Comparison of ENCODE assay signal across 1 cellular context in the genomic region with DNA sequence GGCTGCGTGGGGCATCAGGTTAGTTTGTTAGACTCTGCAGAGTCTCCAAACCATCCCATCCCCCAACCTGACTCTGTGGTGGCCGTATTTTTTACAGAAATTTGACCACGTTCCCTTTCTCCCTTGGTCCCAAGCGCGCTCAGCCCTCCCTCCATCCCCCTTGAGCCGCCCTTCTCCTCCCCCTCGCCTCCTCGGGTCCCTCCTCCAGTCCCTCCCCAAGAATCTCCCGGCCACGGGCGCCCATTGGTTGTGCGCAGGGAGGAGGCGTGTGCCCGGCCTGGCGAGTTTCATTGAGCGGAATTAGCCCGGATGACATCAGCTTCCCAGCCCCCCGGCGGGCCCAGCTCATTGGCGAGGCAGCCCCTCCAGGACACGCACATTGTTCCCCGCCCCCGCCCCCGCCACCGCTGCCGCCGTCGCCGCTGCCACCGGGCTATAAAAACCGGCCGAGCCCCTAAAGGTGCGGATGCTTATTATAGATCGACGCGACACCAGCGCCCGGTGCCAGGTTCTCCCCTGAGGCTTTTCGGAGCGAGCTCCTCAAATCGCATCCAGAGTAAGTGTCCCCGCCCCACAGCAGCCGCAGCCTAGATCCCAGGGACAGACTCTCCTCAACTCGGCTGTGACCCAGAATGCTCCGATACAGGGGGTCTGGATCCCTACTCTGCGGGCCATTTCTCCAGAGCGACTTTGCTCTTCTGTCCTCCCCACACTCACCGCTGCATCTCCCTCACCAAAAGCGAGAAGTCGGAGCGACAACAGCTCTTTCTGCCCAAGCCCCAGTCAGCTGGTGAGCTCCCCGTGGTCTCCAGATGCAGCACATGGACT.
TF ChIP-seq lines count a peak whose summit lies in the region.

A gene (plus strand): TSS at position 465 of the 828 bp plus-strand sequence. CDS start 928 bp downstream, outside the sequence.

TF ChIP-seq in H1, 55 proteins besides CTCF, POLR2A, EP300 and RAD21 (continued from another document):
- TF ChIP-seq POLR2AphosphoS5 (IDR thresholded peaks at IDR 0.05; ENCODE audit: low read depth, low read length), result no peak
- TF ChIP-seq JUND (IDR thresholded peaks at IDR 0.05; ENCODE audit: low read length), result peak; percentile 72
- peak; percentile 47; the same call in 1 of the 2 replicates for TF ChIP-seq KDM1A (IDR thresholded peaks at IDR 0.05; ENCODE audit: borderline replicate concordance, low read length)
- 0 out of 2 replicates have a peak, but pooled peaks have one; percentile 22 for TF ChIP-seq PHF8 (conservative IDR thresholded peaks at IDR 0.05; ENCODE audit: low read depth, low read length)
- TF ChIP-seq RXRA (IDR thresholded peaks at IDR 0.05; ENCODE audit: insufficient read depth, low read depth, low read length), result no peak
- peak; percentile 30; the same call in 1 of the 2 replicates for TF ChIP-seq CREB1 (IDR thresholded peaks at IDR 0.05)
- peak; percentile 33; the same call in 1 of the 2 replicates for TF ChIP-seq NRF1 (IDR thresholded peaks at IDR 0.05; ENCODE audit: low read depth, low read length)
- TF ChIP-seq, protein P1, sequence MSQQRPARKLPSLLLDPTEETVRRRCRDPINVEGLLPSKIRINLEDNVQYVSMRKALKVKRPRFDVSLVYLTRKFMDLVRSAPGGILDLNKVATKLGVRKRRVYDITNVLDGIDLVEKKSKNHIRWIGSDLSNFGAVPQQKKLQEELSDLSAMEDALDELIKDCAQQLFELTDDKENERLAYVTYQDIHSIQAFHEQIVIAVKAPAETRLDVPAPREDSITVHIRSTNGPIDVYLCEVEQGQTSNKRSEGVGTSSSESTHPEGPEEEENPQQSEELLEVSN (IDR thresholded peaks at IDR 0.05), result no peak; the same call in 1 of the 2 replicates
- TF ChIP-seq POU5F1 (IDR thresholded peaks at IDR 0.05; ENCODE audit: low read depth, low read length), result no peak
- no peak for TF ChIP-seq RNF2 (IDR thresholded peaks at IDR 0.05; ENCODE audit: borderline replicate concordance, low read depth, low read length, missing control alignments, poor library complexity, severe bottlenecking)
- no peak for TF ChIP-seq SP2 (IDR thresholded peaks at IDR 0.05; ENCODE audit: low read length)
- no peak for TF ChIP-seq NANOG (IDR thresholded peaks at IDR 0.05; ENCODE audit: insufficient read depth, low read depth, low read length, poor library complexity, severe bottlenecking)
- no peak for TF ChIP-seq SP1 (IDR thresholded peaks at IDR 0.05; ENCODE audit: low read depth, low read length)
- TF ChIP-seq BCL11A (IDR thresholded peaks at IDR 0.05; ENCODE audit: low read depth in 2 of 2, low read length in 2 of 2), result no peak
- TF ChIP-seq TEAD4 (IDR thresholded peaks at IDR 0.05; ENCODE audit: low read depth, low read length), result no peak
- TF ChIP-seq, protein P2, sequence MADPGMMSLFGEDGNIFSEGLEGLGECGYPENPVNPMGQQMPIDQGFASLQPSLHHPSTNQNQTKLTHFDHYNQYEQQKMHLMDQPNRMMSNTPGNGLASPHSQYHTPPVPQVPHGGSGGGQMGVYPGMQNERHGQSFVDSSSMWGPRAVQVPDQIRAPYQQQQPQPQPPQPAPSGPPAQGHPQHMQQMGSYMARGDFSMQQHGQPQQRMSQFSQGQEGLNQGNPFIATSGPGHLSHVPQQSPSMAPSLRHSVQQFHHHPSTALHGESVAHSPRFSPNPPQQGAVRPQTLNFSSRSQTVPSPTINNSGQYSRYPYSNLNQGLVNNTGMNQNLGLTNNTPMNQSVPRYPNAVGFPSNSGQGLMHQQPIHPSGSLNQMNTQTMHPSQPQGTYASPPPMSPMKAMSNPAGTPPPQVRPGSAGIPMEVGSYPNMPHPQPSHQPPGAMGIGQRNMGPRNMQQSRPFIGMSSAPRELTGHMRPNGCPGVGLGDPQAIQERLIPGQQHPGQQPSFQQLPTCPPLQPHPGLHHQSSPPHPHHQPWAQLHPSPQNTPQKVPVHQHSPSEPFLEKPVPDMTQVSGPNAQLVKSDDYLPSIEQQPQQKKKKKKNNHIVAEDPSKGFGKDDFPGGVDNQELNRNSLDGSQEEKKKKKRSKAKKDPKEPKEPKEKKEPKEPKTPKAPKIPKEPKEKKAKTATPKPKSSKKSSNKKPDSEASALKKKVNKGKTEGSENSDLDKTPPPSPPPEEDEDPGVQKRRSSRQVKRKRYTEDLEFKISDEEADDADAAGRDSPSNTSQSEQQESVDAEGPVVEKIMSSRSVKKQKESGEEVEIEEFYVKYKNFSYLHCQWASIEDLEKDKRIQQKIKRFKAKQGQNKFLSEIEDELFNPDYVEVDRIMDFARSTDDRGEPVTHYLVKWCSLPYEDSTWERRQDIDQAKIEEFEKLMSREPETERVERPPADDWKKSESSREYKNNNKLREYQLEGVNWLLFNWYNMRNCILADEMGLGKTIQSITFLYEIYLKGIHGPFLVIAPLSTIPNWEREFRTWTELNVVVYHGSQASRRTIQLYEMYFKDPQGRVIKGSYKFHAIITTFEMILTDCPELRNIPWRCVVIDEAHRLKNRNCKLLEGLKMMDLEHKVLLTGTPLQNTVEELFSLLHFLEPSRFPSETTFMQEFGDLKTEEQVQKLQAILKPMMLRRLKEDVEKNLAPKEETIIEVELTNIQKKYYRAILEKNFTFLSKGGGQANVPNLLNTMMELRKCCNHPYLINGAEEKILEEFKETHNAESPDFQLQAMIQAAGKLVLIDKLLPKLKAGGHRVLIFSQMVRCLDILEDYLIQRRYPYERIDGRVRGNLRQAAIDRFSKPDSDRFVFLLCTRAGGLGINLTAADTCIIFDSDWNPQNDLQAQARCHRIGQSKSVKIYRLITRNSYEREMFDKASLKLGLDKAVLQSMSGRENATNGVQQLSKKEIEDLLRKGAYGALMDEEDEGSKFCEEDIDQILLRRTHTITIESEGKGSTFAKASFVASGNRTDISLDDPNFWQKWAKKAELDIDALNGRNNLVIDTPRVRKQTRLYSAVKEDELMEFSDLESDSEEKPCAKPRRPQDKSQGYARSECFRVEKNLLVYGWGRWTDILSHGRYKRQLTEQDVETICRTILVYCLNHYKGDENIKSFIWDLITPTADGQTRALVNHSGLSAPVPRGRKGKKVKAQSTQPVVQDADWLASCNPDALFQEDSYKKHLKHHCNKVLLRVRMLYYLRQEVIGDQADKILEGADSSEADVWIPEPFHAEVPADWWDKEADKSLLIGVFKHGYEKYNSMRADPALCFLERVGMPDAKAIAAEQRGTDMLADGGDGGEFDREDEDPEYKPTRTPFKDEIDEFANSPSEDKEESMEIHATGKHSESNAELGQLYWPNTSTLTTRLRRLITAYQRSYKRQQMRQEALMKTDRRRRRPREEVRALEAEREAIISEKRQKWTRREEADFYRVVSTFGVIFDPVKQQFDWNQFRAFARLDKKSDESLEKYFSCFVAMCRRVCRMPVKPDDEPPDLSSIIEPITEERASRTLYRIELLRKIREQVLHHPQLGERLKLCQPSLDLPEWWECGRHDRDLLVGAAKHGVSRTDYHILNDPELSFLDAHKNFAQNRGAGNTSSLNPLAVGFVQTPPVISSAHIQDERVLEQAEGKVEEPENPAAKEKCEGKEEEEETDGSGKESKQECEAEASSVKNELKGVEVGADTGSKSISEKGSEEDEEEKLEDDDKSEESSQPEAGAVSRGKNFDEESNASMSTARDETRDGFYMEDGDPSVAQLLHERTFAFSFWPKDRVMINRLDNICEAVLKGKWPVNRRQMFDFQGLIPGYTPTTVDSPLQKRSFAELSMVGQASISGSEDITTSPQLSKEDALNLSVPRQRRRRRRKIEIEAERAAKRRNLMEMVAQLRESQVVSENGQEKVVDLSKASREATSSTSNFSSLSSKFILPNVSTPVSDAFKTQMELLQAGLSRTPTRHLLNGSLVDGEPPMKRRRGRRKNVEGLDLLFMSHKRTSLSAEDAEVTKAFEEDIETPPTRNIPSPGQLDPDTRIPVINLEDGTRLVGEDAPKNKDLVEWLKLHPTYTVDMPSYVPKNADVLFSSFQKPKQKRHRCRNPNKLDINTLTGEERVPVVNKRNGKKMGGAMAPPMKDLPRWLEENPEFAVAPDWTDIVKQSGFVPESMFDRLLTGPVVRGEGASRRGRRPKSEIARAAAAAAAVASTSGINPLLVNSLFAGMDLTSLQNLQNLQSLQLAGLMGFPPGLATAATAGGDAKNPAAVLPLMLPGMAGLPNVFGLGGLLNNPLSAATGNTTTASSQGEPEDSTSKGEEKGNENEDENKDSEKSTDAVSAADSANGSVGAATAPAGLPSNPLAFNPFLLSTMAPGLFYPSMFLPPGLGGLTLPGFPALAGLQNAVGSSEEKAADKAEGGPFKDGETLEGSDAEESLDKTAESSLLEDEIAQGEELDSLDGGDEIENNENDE (IDR thresholded peaks at IDR 0.05; ENCODE audit: insufficient replicate concordance, low read length), result no peak
- no peak for TF ChIP-seq RFX5 (IDR thresholded peaks at IDR 0.05; ENCODE audit: borderline replicate concordance, low read depth, low read length)
- TF ChIP-seq SIRT6 (IDR thresholded peaks at IDR 0.05; ENCODE audit: low read length), result no peak
- no peak for TF ChIP-seq CBX5 (IDR thresholded peaks at IDR 0.05; ENCODE audit: low read depth, low read length)
- no peak for TF ChIP-seq MAFK (IDR thresholded peaks at IDR 0.05; ENCODE audit: low read depth, low read length)
- no peak for TF ChIP-seq YY1 (IDR thresholded peaks at IDR 0.05; ENCODE audit: low read depth, low read length)
- TF ChIP-seq, protein P3, sequence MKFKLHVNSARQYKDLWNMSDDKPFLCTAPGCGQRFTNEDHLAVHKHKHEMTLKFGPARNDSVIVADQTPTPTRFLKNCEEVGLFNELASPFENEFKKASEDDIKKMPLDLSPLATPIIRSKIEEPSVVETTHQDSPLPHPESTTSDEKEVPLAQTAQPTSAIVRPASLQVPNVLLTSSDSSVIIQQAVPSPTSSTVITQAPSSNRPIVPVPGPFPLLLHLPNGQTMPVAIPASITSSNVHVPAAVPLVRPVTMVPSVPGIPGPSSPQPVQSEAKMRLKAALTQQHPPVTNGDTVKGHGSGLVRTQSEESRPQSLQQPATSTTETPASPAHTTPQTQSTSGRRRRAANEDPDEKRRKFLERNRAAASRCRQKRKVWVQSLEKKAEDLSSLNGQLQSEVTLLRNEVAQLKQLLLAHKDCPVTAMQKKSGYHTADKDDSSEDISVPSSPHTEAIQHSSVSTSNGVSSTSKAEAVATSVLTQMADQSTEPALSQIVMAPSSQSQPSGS (IDR thresholded peaks at IDR 0.05; ENCODE audit: low read length), result no peak
- TF ChIP-seq, protein P4, sequence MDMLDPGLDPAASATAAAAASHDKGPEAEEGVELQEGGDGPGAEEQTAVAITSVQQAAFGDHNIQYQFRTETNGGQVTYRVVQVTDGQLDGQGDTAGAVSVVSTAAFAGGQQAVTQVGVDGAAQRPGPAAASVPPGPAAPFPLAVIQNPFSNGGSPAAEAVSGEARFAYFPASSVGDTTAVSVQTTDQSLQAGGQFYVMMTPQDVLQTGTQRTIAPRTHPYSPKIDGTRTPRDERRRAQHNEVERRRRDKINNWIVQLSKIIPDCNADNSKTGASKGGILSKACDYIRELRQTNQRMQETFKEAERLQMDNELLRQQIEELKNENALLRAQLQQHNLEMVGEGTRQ (IDR thresholded peaks at IDR 0.05; ENCODE audit: low read length), result no peak
- TF ChIP-seq BACH1 (IDR thresholded peaks at IDR 0.05; ENCODE audit: low read length), result no peak
- TF ChIP-seq, protein P5, sequence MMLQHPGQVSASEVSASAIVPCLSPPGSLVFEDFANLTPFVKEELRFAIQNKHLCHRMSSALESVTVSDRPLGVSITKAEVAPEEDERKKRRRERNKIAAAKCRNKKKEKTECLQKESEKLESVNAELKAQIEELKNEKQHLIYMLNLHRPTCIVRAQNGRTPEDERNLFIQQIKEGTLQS (IDR thresholded peaks at IDR 0.05; ENCODE audit: insufficient read depth, low read depth, low read length), result no peak
- no peak for TF ChIP-seq ASH2L (IDR thresholded peaks at IDR 0.05; ENCODE audit: low read length)
- TF ChIP-seq SUZ12 (IDR thresholded peaks at IDR 0.05; ENCODE audit: low read length), result no peak; the same call in 1 of the 2 replicates
